1 cellular context compared by ENCODE assay signal in genomic region chr7:121824276-121824675, GRCh38.
TF ChIP-seq lines count a peak whose summit lies in the region.

No MANE protein-coding gene starts in this region.

TF ChIP-seq in HepG2, 621 proteins besides CTCF, POLR2A, EP300 and RAD21 (continued from another document and continues in another):
- TF ChIP-seq FOXP4 (CRISPR knock-in tag; IDR thresholded peaks at IDR 0.05) (peak; percentile 30), AHDC1 (CRISPR knock-in tag; IDR thresholded peaks at IDR 0.05; ENCODE audit: borderline replicate concordance) (peak; percentile 93), ZIK1 (CRISPR knock-in tag; IDR thresholded peaks at IDR 0.05; ENCODE audit: borderline replicate concordance, low read depth) (no peak), MTERF4 (CRISPR knock-in tag; IDR thresholded peaks at IDR 0.05) (no peak), RARA (CRISPR knock-in tag; IDR thresholded peaks at IDR 0.05) (peak; percentile 49; the same call in 1 of the 2 replicates), ZNF543 (CRISPR knock-in tag; IDR thresholded peaks at IDR 0.05) (no peak), ELF3 (CRISPR knock-in tag; IDR thresholded peaks at IDR 0.05) (no peak), EHMT2 (IDR thresholded peaks at IDR 0.05; ENCODE audit: borderline replicate concordance, low read depth, low read length) (no peak), GATAD2A (CRISPR knock-in tag; IDR thresholded peaks at IDR 0.05) (peak; percentile 87; the same call in 1 of the 2 replicates), HDAC6 (IDR thresholded peaks at IDR 0.05; ENCODE audit: low read depth, low read length) (no peak), HNF1B (CRISPR knock-in tag; IDR thresholded peaks at IDR 0.05) (no peak), ZNF609 (CRISPR knock-in tag; IDR thresholded peaks at IDR 0.05; ENCODE audit: borderline replicate concordance) (no peak), ZNF253 (CRISPR knock-in tag; IDR thresholded peaks at IDR 0.05; ENCODE audit: borderline replicate concordance) (no peak), CREB1 (IDR thresholded peaks at IDR 0.05) (no peak), CREB1 (CRISPR knock-in tag; IDR thresholded peaks at IDR 0.05) (peak; percentile 62; the same call in 1 of the 2 replicates), CEBPB (IDR thresholded peaks at IDR 0.05; ENCODE audit: borderline replicate concordance, low read depth, low read length) (peak; percentile 82; the same call in 1 of the 2 replicates), ZNF225 (CRISPR knock-in tag; IDR thresholded peaks at IDR 0.05) (no peak), ZNF350 (CRISPR knock-in tag; IDR thresholded peaks at IDR 0.05; ENCODE audit: borderline replicate concordance, low read depth) (no peak), ARNTL (CRISPR knock-in tag; IDR thresholded peaks at IDR 0.05) (no peak), SRSF4 (IDR thresholded peaks at IDR 0.05; ENCODE audit: low read depth, low read length, poor library complexity, severe bottlenecking) (no peak), ZKSCAN8 (CRISPR knock-in tag; IDR thresholded peaks at IDR 0.05; ENCODE audit: borderline replicate concordance) (no peak), SAP130 (CRISPR knock-in tag; IDR thresholded peaks at IDR 0.05; ENCODE audit: low read depth) (no peak), PAWR (CRISPR knock-in tag; IDR thresholded peaks at IDR 0.05; ENCODE audit: borderline replicate concordance) (no peak), ZNF264 (CRISPR knock-in tag; IDR thresholded peaks at IDR 0.05) (no peak), MIER3 (CRISPR knock-in tag; IDR thresholded peaks at IDR 0.05; ENCODE audit: borderline replicate concordance) (peak; percentile 48; the same call in 1 of the 2 replicates), HMG20B (CRISPR knock-in tag; conservative IDR thresholded peaks at IDR 0.05) (no peak), HOMEZ (CRISPR knock-in tag; IDR thresholded peaks at IDR 0.05; ENCODE audit: low read depth) (peak; percentile 60; the same call in 1 of the 2 replicates), NFIC (IDR thresholded peaks at IDR 0.05; ENCODE audit: low read length) (peak; percentile 69; the same call in 1 of the 2 replicates), ZNF775 (CRISPR knock-in tag; IDR thresholded peaks at IDR 0.05; ENCODE audit: borderline replicate concordance) (no peak), ZNF12 (CRISPR knock-in tag; IDR thresholded peaks at IDR 0.05) (peak; percentile 86), GATA4 (IDR thresholded peaks at IDR 0.05; ENCODE audit: borderline replicate concordance, low read depth) (no peak), CREM (IDR thresholded peaks at IDR 0.05) (peak; percentile 44; the same call in 1 of the 2 replicates), CREM (CRISPR knock-in tag; IDR thresholded peaks at IDR 0.05) (no peak), SOX13 (IDR thresholded peaks at IDR 0.05) (no peak), SOX13 (CRISPR knock-in tag; conservative IDR thresholded peaks at IDR 0.05 in 1 of 2, IDR thresholded peaks at IDR 0.05 in 1 of 2) (peak in 1 of 2 experiments; percentile 88; a peak in 2 of 4 replicates), ZNF331 (CRISPR knock-in tag; IDR thresholded peaks at IDR 0.05) (peak; percentile 13; the same call in 1 of the 2 replicates), CBFB (CRISPR knock-in tag; IDR thresholded peaks at IDR 0.05) (no peak), NFE2L2 (IDR thresholded peaks at IDR 0.05; ENCODE audit: low read length) (no peak), SOX5 (CRISPR knock-in tag; IDR thresholded peaks at IDR 0.05; ENCODE audit: borderline replicate concordance) (peak; percentile 81; the same call in 1 of the 2 replicates), PLSCR1 (CRISPR knock-in tag; IDR thresholded peaks at IDR 0.05; ENCODE audit: borderline replicate concordance) (no peak), NBN (conservative IDR thresholded peaks at IDR 0.05) (no peak), DBP (CRISPR knock-in tag; IDR thresholded peaks at IDR 0.05; ENCODE audit: not compliant biosample characterization) (no peak), NFE2 (CRISPR knock-in tag; IDR thresholded peaks at IDR 0.05) (no peak), ZNF329 (CRISPR knock-in tag; IDR thresholded peaks at IDR 0.05; ENCODE audit: low read depth) (no peak), BHLHE40 (IDR thresholded peaks at IDR 0.05; ENCODE audit: low read length) (peak; percentile 49; the same call in 1 of the 2 replicates), ZNF781 (CRISPR knock-in tag; IDR thresholded peaks at IDR 0.05; ENCODE audit: borderline replicate concordance, not compliant biosample characterization) (no peak)
